In genomic region chr14:52792097-52792415, GRCh38 we compare ENCODE assay signal across 8 cellular contexts. TPM values are rescaled to one million over a fixed set of nuclear protein-coding genes. Genes with fewer than 3 reads are reported as not detected.
DNase-seq lines count a peak whose midpoint lies in the region; ATAC-seq and TF ChIP-seq lines count a peak whose summit lies in the region.

No MANE protein-coding gene starts in this region.

- peak overlapping the region; percentile 95 for H3K4me3 Mint-ChIP-seq in activated CD4-positive, alpha-beta T cell treated with anti-CD3 and anti-CD28 coated beads for 36 hours

- POLR2A ChIA-PET in activated CD4-positive, alpha-beta T cell treated with anti-CD3 and anti-CD28 coated beads for 36 hours (lab: Charles Lee), result no interaction called here

- H3K36me3 ChIP-seq in testis (ENCODE audit: low read depth, missing control alignments), result no peaks in the 10 kb centered on the region

- CTCF ChIA-PET in activated CD4-positive, alpha-beta T cell treated with anti-CD3 and anti-CD28 coated beads for 36 hours (lab: Charles Lee), result no interaction called here

- no peak for TF ChIP-seq POLR2A in testis (IDR thresholded peaks at IDR 0.05)

- H3K9me3 ChIP-seq in testis, result no peaks in the 10 kb centered on the region

- WGBS in testis, 2 donors, result 27 to 54% methylated on average over 7 of the region's 7 CpGs

- H3K4me3 ChIP-seq in testis, result peak overlapping the region; percentile 76 to 79

- peaks cover 5% of the 10 kb centered on the region for H3K36me3 Mint-ChIP-seq in activated CD4-positive, alpha-beta T cell treated with anti-CD3 and anti-CD28 coated beads for 36 hours (ENCODE audit: low read depth)

- no peak for TF ChIP-seq CTCF in testis (IDR thresholded peaks at IDR 0.05)

- ATAC-seq in activated CD4-positive, alpha-beta T cell treated with anti-CD3 and anti-CD28 coated beads for 36 hours, result no peak
- no peak for ATAC-seq in GM19023 (IDR thresholded peaks at IDR 0.05; ENCODE audit: unreplicated experiment)

- peaks cover 2% of the 10 kb centered on the region for H3K9me3 Mint-ChIP-seq in activated CD4-positive, alpha-beta T cell treated with anti-CD3 and anti-CD28 coated beads for 36 hours (ENCODE audit: low read depth)

- H3K27ac ChIP-seq in angular gyrus (ENCODE audit: low read depth, low read length) (peak overlapping the region; percentile 90), layer of hippocampus (ENCODE audit: low read depth, low read length) (peak overlapping the region; percentile 86), testis (peak overlapping the region; percentile 81 to 90)

- DNase-seq in activated CD4-positive, alpha-beta T cell treated with anti-CD3 and anti-CD28 coated beads for 36 hours, result no peak
- DNase-seq in activated CD4-positive, alpha-beta T cell treated with anti-CD3 and anti-CD28 coated beads, Interleukin-2, amount 50 U/mL, for 48 hours, result no peak
- DNase-seq in testis (no peak), AML-193 (lab: John Stamatoyannopoulos, UW) (no peak), A172 (ENCODE audit: low spot score) (no peak)

- H3K27ac Mint-ChIP-seq in activated CD4-positive, alpha-beta T cell treated with anti-CD3 and anti-CD28 coated beads for 36 hours, result peak overlapping the region; percentile 77

- H3K27me3 Mint-ChIP-seq in activated CD4-positive, alpha-beta T cell treated with anti-CD3 and anti-CD28 coated beads for 36 hours, result no peaks in the 10 kb centered on the region

- intact Hi-C loops in activated CD4-positive, alpha-beta T cell treated with anti-CD3 and anti-CD28 coated beads for 36 hours (cut with DNase I, micrococcal nuclease), result loop anchor here in 1 of 2 experiments (10.0 kb wide), 1 partner anchor 363 kb away; the partner anchor contains the start of gene DDHD1
- intact Hi-C loops in testis (cut with DNase I; ENCODE audit: low total_unique reads), result no loop called here

- peaks cover 11% of the 10 kb centered on the region for H3K4me1 ChIP-seq in testis

- peaks cover 32% of the 10 kb centered on the region for H3K4me1 Mint-ChIP-seq in activated CD4-positive, alpha-beta T cell treated with anti-CD3 and anti-CD28 coated beads for 36 hours

- H3K27me3 ChIP-seq in layer of hippocampus (ENCODE audit: control insufficient read depth, insufficient read depth, low read length) (no peaks in the 10 kb centered on the region), testis (no peaks in the 10 kb centered on the region)

RNA-seq across cellular contexts. Expression of gene GNPNAT1, which starts 0.6 kb away (rescaled TPM):
- total RNA-seq in activated CD4-positive, alpha-beta T cell treated with anti-CD3 and anti-CD28 coated beads for 36 hours, result 10 to 100 TPM; 31.1 to 33.6 TPM
- 10 to 100 TPM; 18.7 to 19.9 TPM for total RNA-seq in testis
- 37.6 TPM for polyA plus RNA-seq in testis (ENCODE audit: insufficient read depth, low read depth, low replicate concordance)
- 21.3 and 78.2 TPM in 2 replicates for total RNA-seq in A172 (2014; rRNA removed; shearing (Covaris generic))
